ENCODE assay signal across 27 cellular contexts in genomic region chr9:1870915-1871314, GRCh38.
"Had no signal": no experiment of that assay in that cellular context is flagged by ENCODE, and none has a peak within 500 bp of the region (broad histone marks: within the 10 kb centered on the region; RNA-seq: fewer than 3 reads in every experiment).

No MANE protein-coding gene starts in this region.

- H3K4me3 ChIP-seq: adrenal gland, Peyer's patch, SJCRH30 had no signal

- H3K9ac ChIP-seq: SK-N-SH had no signal

- H3K9me3 ChIP-seq: adrenal gland, Peyer's patch, SJCRH30, SK-N-SH had no signal

- ATAC-seq: activated CD4-positive, alpha-beta T cell treated with anti-CD3 and anti-CD28 coated beads for 36 hours had no signal

- H3K36me3 ChIP-seq: adrenal gland, Peyer's patch, SJCRH30, WERI-Rb-1 had no signal

- H3K27me3 ChIP-seq: adrenal gland, Peyer's patch, SJCRH30 had no signal

- H3K27ac ChIP-seq: adrenal gland, Peyer's patch, RWPE1, SJCRH30, WERI-Rb-1 had no signal

- H3K4me2 ChIP-seq: SK-N-SH had no signal

- DNase-seq: activated CD4-positive, alpha-beta memory T cell treated with anti-CD3 and anti-CD28 coated beads, Interleukin-2, amount 10 ng/mL, durations not matched to agents 7 days and 5 days; activated CD4-positive, alpha-beta T cell treated with anti-CD3 and anti-CD28 coated beads, Interleukin-2, amount 50 U/mL, for 1 hour; activated gamma-delta T cell treated with Interleukin-2 at 50 U/mL for 16 hours; activated naive CD4-positive, alpha-beta T cell treated with anti-CD3 and anti-CD28 coated beads, Interleukin-2, amount 10 ng/mL, durations not matched to agents 7 days and 5 days; activated naive CD8-positive, alpha-beta T cell treated with anti-CD3 and anti-CD28 coated beads for 36 hours; activated T-cell treated with anti-CD3 and anti-CD28 coated beads for 4 hours; activated T-cell treated with anti-CD3 and anti-CD28 coated beads, Interleukin-2, amount 50 U/mL, for 48 hours; adrenal gland; anterior cingulate cortex; KBM-7; MV-4-11; NCI-H1092 treated with DMSO at 0.1 percent for 48 hours; NCI-H1436 treated with DMSO at 0.1 percent for 48 hours; NCI-H1930; NCI-H2107; NCI-H2227 treated with DMSO at 0.1 percent for 48 hours; NCI-H446 treated with DMSO at 0.1 percent for 48 hours; NCI-H524 treated with DMSO at 0.1 percent for 48 hours; NCI-H748 treated with DMSO at 0.1 percent for 48 hours; NK-92 treated with Interleukin-12 subunit alpha and Interleukin-12 subunit beta, amount 100 ng/mL, for 24 hours; Peyer's patch; Right ventricle myocardium superior; SJCRH30; SK-N-SH; WERI-Rb-1 had no signal

- H3K4me1 ChIP-seq: adrenal gland, Peyer's patch, SJCRH30 had no signal
